15 cellular contexts compared by ENCODE assay signal in the genomic region with DNA sequence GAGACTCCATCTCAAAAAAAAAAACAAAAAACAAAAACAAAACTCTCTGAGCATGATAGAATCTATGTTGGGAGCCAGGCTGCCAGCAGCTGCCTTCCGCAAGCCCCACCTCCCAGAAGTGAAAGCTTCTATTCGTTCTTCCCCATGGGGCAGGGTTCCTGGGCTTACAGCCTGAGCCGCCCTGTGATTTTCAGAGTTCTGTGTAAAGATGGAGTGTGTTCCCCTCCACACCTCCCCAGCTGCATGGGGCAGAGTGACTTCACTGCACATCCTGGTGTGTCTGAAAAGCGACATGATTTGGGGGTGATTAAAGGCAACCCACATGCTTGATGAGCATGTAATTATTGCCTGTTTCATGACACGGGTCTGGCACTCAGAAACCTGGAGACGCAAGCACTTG.
A peak's percentile ranks its signal among the peaks of the same experiment; 100 is the strongest.
DNase-seq lines count a peak whose midpoint lies in the region; ATAC-seq and TF ChIP-seq lines count a peak whose summit lies in the region.
"Had no signal": no experiment of that assay in that cellular context is flagged by ENCODE, and none has a peak within 500 bp of the region (broad histone marks: within the 10 kb centered on the region; RNA-seq: fewer than 3 reads in every experiment).

No MANE protein-coding gene starts in this region.

- H3K9ac ChIP-seq in MM.1S (ENCODE audit: low read length), result peak overlapping the region; percentile 50

- WGBS in transverse colon (ENCODE audit: low coverage in 1 of 2), 2 donors, result 40 to 63% methylated on average over 1 to 6 of the region's 6 CpGs

- peak; percentile 21 to 35 for ATAC-seq in activated CD4-positive, CD25-positive, alpha-beta regulatory T cell treated with anti-CD3 and anti-CD28 coated beads, Interleukin-2, amount 50 U/mL, for 24 hours
- peak; percentile 61 for ATAC-seq in GM21723 (IDR thresholded peaks at IDR 0.05; ENCODE audit: unreplicated experiment)
- ATAC-seq: heart left ventricle had no signal

- H3K9me3 ChIP-seq in MM.1S (replicated peaks; ENCODE audit: insufficient read depth, low read length) (no peaks in the 10 kb centered on the region), transverse colon (no peaks in the 10 kb centered on the region)
- H3K9me3 ChIP-seq: testis had no signal

- H3K36me3 ChIP-seq in MM.1S (replicated peaks; ENCODE audit: insufficient read depth, low read length), result no peaks in the 10 kb centered on the region
- no peaks in the 10 kb centered on the region for H3K36me3 ChIP-seq in transverse colon
- H3K36me3 ChIP-seq: heart left ventricle had no signal

- peaks cover 18% of the 10 kb centered on the region for H3F3A ChIP-seq in MM.1S (ENCODE audit: insufficient read depth, low read length)

- TF ChIP-seq POLR2A in transverse colon (IDR thresholded peaks at IDR 0.05), result no peak

- in situ Hi-C loops in transverse colon (cut with MboI; ENCODE audit: low pct_ligation_motif_present in 1 of 4, low pct_unique_long_range_greater_than_20kb in 1 of 4, low sequenced_read_pairs in 3 of 4), result no loop called here

- H3K4me3 ChIP-seq in MM.1S (ENCODE audit: low read length) (peak overlapping the region; percentile 49), transverse colon (no peak overlapping the region)
- H3K4me3 ChIP-seq: heart left ventricle, testis had no signal

- TF ChIP-seq CTCF in MM.1S (IDR thresholded peaks at IDR 0.05; ENCODE audit: low read length) (no peak), transverse colon (IDR thresholded peaks at IDR 0.05) (no peak)

- H3K27ac ChIP-seq in MM.1S (ENCODE audit: low read length) (peak overlapping the region; percentile 87), transverse colon (peak overlapping the region in 1 of 4 donors; percentile 58)
- H3K27ac ChIP-seq: 22Rv1, heart left ventricle, testis had no signal

- DNase-seq in activated CD4-positive, CD25-positive, alpha-beta regulatory T cell (lab: John Stamatoyannopoulos, UW), result no peak
- peak; percentile 86 for DNase-seq in MM.1S
- peak; percentile 44 for DNase-seq in transverse colon
- DNase-seq in activated T-cell treated with anti-CD3 and anti-CD28 coated beads, Interleukin-2, amount 50 U/mL, for 1 hour, result no peak
- DNase-seq in OCI-M2 (lab: John Stamatoyannopoulos, UW; ENCODE audit: unreplicated experiment), result no peak
- DNase-seq in DMS79 treated with DMSO at 0.1 percent for 48 hours (lab: John Stamatoyannopoulos, UW), result no peak
- DNase-seq: activated T-cell treated with anti-CD3 and anti-CD28 coated beads for 4 hours, amygdala, DMS 273 treated with DMSO at 0.1 percent for 48 hours, NCI-H226, testis had no signal

- H2AFZ ChIP-seq in MM.1S (ENCODE audit: low read length), result peak overlapping the region; percentile 5; the same call in 1 of the 2 replicates

- peak overlapping the region; percentile 69 for H3K4me2 ChIP-seq in MM.1S (ENCODE audit: low read depth, low read length)

- no peaks in the 10 kb centered on the region for H3K27me3 ChIP-seq in MM.1S (replicated peaks; ENCODE audit: insufficient read depth, low read length)
- H3K27me3 ChIP-seq in transverse colon, result peaks cover 4% of the 10 kb centered on the region
- H3K27me3 ChIP-seq: testis had no signal

- H3K4me1 ChIP-seq in MM.1S (ENCODE audit: low read length), result peaks cover 33% of the 10 kb centered on the region
- peaks cover 0 to 5% (median 0%) of the 10 kb centered on the region in 4 donors for H3K4me1 ChIP-seq in transverse colon
- H3K4me1 ChIP-seq: heart left ventricle, testis had no signal

- no peaks in the 10 kb centered on the region for H4K20me1 ChIP-seq in MM.1S (ENCODE audit: insufficient read depth, low read length)

- no peaks in the 10 kb centered on the region for H3K79me2 ChIP-seq in MM.1S (ENCODE audit: low read length)

- intact Hi-C loops in transverse colon (cut with DNase I; ENCODE audit: low total_unique reads), result no loop called here

- no peaks in the 10 kb centered on the region for H3K9me2 ChIP-seq in MM.1S (replicated peaks; ENCODE audit: insufficient read depth, low read length)

- no peak for TF ChIP-seq EP300 in transverse colon (IDR thresholded peaks at IDR 0.05; ENCODE audit: low read depth)

Comparison
In these comparisons a context has a peak if more than half of its experiments do, and no peak if none do; other contexts are left out.
1. DNase-seq: peak in MM.1S (single experiment) and transverse colon (single experiment); none in activated CD4-positive, CD25-positive, alpha-beta regulatory T cell (0 of 4), activated T-cell treated with anti-CD3 and anti-CD28 coated beads, Interleukin-2, amount 50 U/mL, for 1 hour (single experiment), OCI-M2 (single experiment) and DMS79 treated with DMSO at 0.1 percent for 48 hours (single experiment).